9 cellular contexts compared by ENCODE assay signal in the genomic region with DNA sequence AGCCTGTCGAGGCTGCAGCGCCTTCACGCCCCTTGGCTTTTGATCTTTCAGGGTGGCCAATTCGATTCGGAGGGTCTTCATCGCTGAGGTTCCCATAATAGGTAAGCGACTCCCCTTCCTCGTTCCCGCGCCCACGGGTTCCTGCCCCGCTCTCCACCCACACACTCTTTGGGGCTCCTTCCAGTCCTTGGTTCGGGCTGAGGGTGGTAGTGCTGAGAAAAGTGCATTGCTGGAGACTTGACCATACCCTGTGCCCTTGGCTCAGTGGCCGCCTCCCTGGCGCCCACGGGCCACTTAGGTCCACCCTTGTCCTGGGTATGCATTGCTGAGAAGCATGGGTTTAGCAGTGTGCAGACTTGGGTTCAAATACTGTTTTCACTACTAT. TPM values are rescaled to one million over a fixed set of nuclear protein-coding genes. Genes with fewer than 3 reads are reported as not detected.
DNase-seq lines count a peak whose midpoint lies in the region; ATAC-seq and TF ChIP-seq lines count a peak whose summit lies in the region.
"Had no signal": no experiment of that assay in that cellular context is flagged by ENCODE, and none has a peak within 500 bp of the region (broad histone marks: within the 10 kb centered on the region; RNA-seq: fewer than 3 reads in every experiment).

No MANE protein-coding gene starts in this region.

- H3K36me3 Mint-ChIP-seq in CD4-positive, CD25-positive, alpha-beta regulatory T cell = peaks cover 47% of the 10 kb centered on the region

- TF ChIP-seq CTCF in body of pancreas (IDR thresholded peaks at IDR 0.05) (no peak), lower lobe of right lung (IDR thresholded peaks at IDR 0.05) (no peak), upper lobe of left lung (IDR thresholded peaks at IDR 0.05) (no peak)

- no peaks in the 10 kb centered on the region for H3K27me3 Mint-ChIP-seq in CD4-positive, CD25-positive, alpha-beta regulatory T cell

- TF ChIP-seq POLR2A in body of pancreas (IDR thresholded peaks at IDR 0.05) = no peak
- no peak for TF ChIP-seq POLR2A in upper lobe of left lung (IDR thresholded peaks at IDR 0.05)

- peak overlapping the region; percentile 83 for H3K4me3 ChIP-seq in CD4-positive, CD25-positive, alpha-beta regulatory T cell (ENCODE audit: low read depth, low read length)
- peak overlapping the region; percentile 61 to 89 for H3K4me3 ChIP-seq in body of pancreas
- peak overlapping the region; percentile 85 for H3K4me3 ChIP-seq in lower lobe of right lung
- H3K4me3 ChIP-seq in upper lobe of left lung = peak overlapping the region; percentile 91 to 99 (median 94)

- 0% methylated on average over 4 to 16 of the region's 16 CpGs for WGBS in body of pancreas, 2 donors
- WGBS in upper lobe of left lung, 2 donors = 0% methylated on average over 12 to 15 of the region's 16 CpGs

- ATAC-seq in CD4-positive, CD25-positive, alpha-beta regulatory T cell (ENCODE audit: low read depth in 2 of 2) = no peak
- ATAC-seq in HG03439 (IDR thresholded peaks at IDR 0.05; ENCODE audit: unreplicated experiment) (peak; percentile 26), body of pancreas (no peak), lower lobe of right lung (peak; percentile 58 to 59), upper lobe of left lung (ENCODE audit: low FRiP score in 2 of 2) (peak; percentile 47 to 58), HG03095 (IDR thresholded peaks at IDR 0.05; ENCODE audit: unreplicated experiment) (no peak), HG02798 (IDR thresholded peaks at IDR 0.05; ENCODE audit: poor library complexity, unreplicated experiment) (no peak)

- H3K9me3 Mint-ChIP-seq in CD4-positive, CD25-positive, alpha-beta regulatory T cell = no peaks in the 10 kb centered on the region

- TF ChIP-seq EP300 in upper lobe of left lung (IDR thresholded peaks at IDR 0.05) = no peak

- H3K27me3 ChIP-seq in CD4-positive, CD25-positive, alpha-beta regulatory T cell (ENCODE audit: control insufficient read depth, insufficient read depth, low read length) = no peaks in the 10 kb centered on the region
- no peaks in the 10 kb centered on the region for H3K27me3 ChIP-seq in body of pancreas
- no peaks in the 10 kb centered on the region for H3K27me3 ChIP-seq in lower lobe of right lung (ENCODE audit: low read depth)
- H3K27me3 ChIP-seq in upper lobe of left lung = no peaks in the 10 kb centered on the region

- peak overlapping the region; percentile 73 for H3K27ac ChIP-seq in CD4-positive, CD25-positive, alpha-beta regulatory T cell (ENCODE audit: insufficient read depth, low read length, poor library complexity, severe bottlenecking)
- H3K27ac ChIP-seq in body of pancreas = peak overlapping the region; percentile 55 to 81 (median 76)
- H3K27ac ChIP-seq in lower lobe of right lung = peak overlapping the region; percentile 94
- H3K27ac ChIP-seq in upper lobe of left lung = peak overlapping the region; percentile 84 to 97 (median 94)

- intact Hi-C loops in body of pancreas (cut with DNase I) (no loop called here), lower lobe of right lung (cut with DNase I) (no loop called here)

- no peaks in the 10 kb centered on the region for H3K9me3 ChIP-seq in CD4-positive, CD25-positive, alpha-beta regulatory T cell (ENCODE audit: control insufficient read depth in 2 of 2, low read length in 2 of 2)
- H3K9me3 ChIP-seq in body of pancreas = no peaks in the 10 kb centered on the region
- H3K9me3 ChIP-seq in lower lobe of right lung = no peaks in the 10 kb centered on the region
- no peaks in the 10 kb centered on the region for H3K9me3 ChIP-seq in upper lobe of left lung

- peak overlapping the region; percentile 88 to 100 (median 100) for H3K4me3 Mint-ChIP-seq in CD4-positive, CD25-positive, alpha-beta regulatory T cell

- H3K36me3 ChIP-seq in CD4-positive, CD25-positive, alpha-beta regulatory T cell (ENCODE audit: control insufficient read depth, insufficient read depth, low read length) = peaks cover 55% of the 10 kb centered on the region
- H3K36me3 ChIP-seq in body of pancreas (replicated peaks in 1 of 2; ENCODE audit: insufficient read depth in 1 of 2, low read depth in 2 of 2) (peaks cover 0 to 3% of the 10 kb centered on the region in 2 donors), lower lobe of right lung (peaks cover 72% of the 10 kb centered on the region), upper lobe of left lung (peaks cover 21 to 71% (median 50%) of the 10 kb centered on the region in 4 donors)

- DNase-seq in CD4-positive, CD25-positive, alpha-beta regulatory T cell = peak in 1 of 3 donors; percentile 7
- DNase-seq in body of pancreas (no peak), lower lobe of right lung (no peak), upper lobe of left lung (peak in 1 of 2 donors; percentile 74)
- no peak for DNase-seq in activated CD8-positive, alpha-beta memory T cell treated with anti-CD3 and anti-CD28 coated beads, Interleukin-2, amount 50 U/mL, for 48 hours

- H3K4me1 ChIP-seq in CD4-positive, CD25-positive, alpha-beta regulatory T cell (ENCODE audit: control insufficient read depth, insufficient read depth, low read length, poor library complexity, severe bottlenecking) = peaks cover 26% of the 10 kb centered on the region
- H3K4me1 ChIP-seq in body of pancreas = peaks cover 26% of the 10 kb centered on the region
- H3K4me1 ChIP-seq in lower lobe of right lung = peaks cover 47% of the 10 kb centered on the region
- peaks cover 22 to 47% (median 27%) of the 10 kb centered on the region in 4 donors for H3K4me1 ChIP-seq in upper lobe of left lung

- peak overlapping the region; percentile 98 to 100 (median 100) for H3K27ac Mint-ChIP-seq in CD4-positive, CD25-positive, alpha-beta regulatory T cell

- peaks cover 4 to 43% (median 32%) of the 10 kb centered on the region in 4 donors for H3K4me1 Mint-ChIP-seq in CD4-positive, CD25-positive, alpha-beta regulatory T cell

RNA-seq across cellular contexts. Expression of gene POLR2C, which starts 0.5 kb away (rescaled TPM):
- 79.8 TPM for total RNA-seq in CD4-positive, CD25-positive, alpha-beta regulatory T cell
- polyA plus RNA-seq in CD4-positive, CD25-positive, alpha-beta regulatory T cell = 10 to 100 TPM; 41.9 to 48.0 (median 45.3) TPM
- 10 to 100 TPM; 34.9 to 77.3 TPM for total RNA-seq in body of pancreas
- total RNA-seq in lower lobe of right lung = 76.0 TPM
- 100 to 1,000 TPM in 4 of 6 donors, 10 to 100 TPM in 2; 70.6 to 210 (median 112) TPM for total RNA-seq in upper lobe of left lung

RNA-seq across cellular contexts. Expression of gene COQ9, which starts 15.7 kb away (rescaled TPM):
- total RNA-seq in CD4-positive, CD25-positive, alpha-beta regulatory T cell = 18.5 TPM
- polyA plus RNA-seq in CD4-positive, CD25-positive, alpha-beta regulatory T cell = 10 to 100 TPM; 24.4 to 33.6 (median 27.8) TPM
- total RNA-seq in body of pancreas = 10 to 100 TPM; 38.7 to 56.0 TPM
- total RNA-seq in lower lobe of right lung = 37.2 TPM
- 10 to 100 TPM; 33.1 to 47.1 (median 39.4) TPM for total RNA-seq in upper lobe of left lung

RNA-seq across cellular contexts. Expression of gene CIAPIN1, which starts 15.8 kb away (rescaled TPM):
- total RNA-seq in CD4-positive, CD25-positive, alpha-beta regulatory T cell = 27.1 TPM
- polyA plus RNA-seq in CD4-positive, CD25-positive, alpha-beta regulatory T cell = 10 to 100 TPM; 49.2 to 56.5 (median 53.3) TPM
- total RNA-seq in body of pancreas = 10 to 100 TPM; 13.5 to 19.4 TPM
- 37.0 TPM for total RNA-seq in lower lobe of right lung
- total RNA-seq in upper lobe of left lung = 10 to 100 TPM; 21.0 to 44.5 (median 36.5) TPM

RNA-seq across cellular contexts. Expression of gene DOK4, which starts 23.3 kb away (rescaled TPM):
- total RNA-seq in CD4-positive, CD25-positive, alpha-beta regulatory T cell = 1.8 TPM
- 1 to 10 TPM in 3 of 4 donors, under 1 TPM in 1; 0.99 to 1.4 (median 1.1) TPM for polyA plus RNA-seq in CD4-positive, CD25-positive, alpha-beta regulatory T cell
- total RNA-seq in body of pancreas (10 to 100 TPM; 33.0 to 36.1 TPM), lower lobe of right lung (57.3 TPM), upper lobe of left lung (10 to 100 TPM; 36.7 to 87.3 (median 54.1) TPM)

RNA-seq across cellular contexts. Expression of gene CCL17, which starts 58.4 kb away (rescaled TPM):
- total RNA-seq in CD4-positive, CD25-positive, alpha-beta regulatory T cell = not detected
- polyA plus RNA-seq in CD4-positive, CD25-positive, alpha-beta regulatory T cell = not detected
- total RNA-seq in body of pancreas (not detected), lower lobe of right lung (2.8 TPM), upper lobe of left lung (10 to 100 TPM in 1 of 6 donors, 1 to 10 TPM in 2, not detected in 3; 2.8 to 24.2 (median 5.8) TPM)
- total RNA-seq: pulmonary artery endothelial cell had no signal

Comparison
In these comparisons a context has a peak if more than half of its experiments do, and no peak if none do; other contexts are left out.
1. ATAC-seq: peak in HG03439 (single experiment), lower lobe of right lung (2 of 2) and upper lobe of left lung (2 of 2); none in CD4-positive, CD25-positive, alpha-beta regulatory T cell (0 of 2), body of pancreas (single experiment), HG03095 (single experiment) and HG02798 (single experiment).
2. Peak in every context shown above with its lines, with median percentiles within 50 percentile points of each other: H3K27ac ChIP-seq and H3K4me3 ChIP-seq.